Comparison of ENCODE assay signal across 8 cellular contexts in the genomic region with DNA sequence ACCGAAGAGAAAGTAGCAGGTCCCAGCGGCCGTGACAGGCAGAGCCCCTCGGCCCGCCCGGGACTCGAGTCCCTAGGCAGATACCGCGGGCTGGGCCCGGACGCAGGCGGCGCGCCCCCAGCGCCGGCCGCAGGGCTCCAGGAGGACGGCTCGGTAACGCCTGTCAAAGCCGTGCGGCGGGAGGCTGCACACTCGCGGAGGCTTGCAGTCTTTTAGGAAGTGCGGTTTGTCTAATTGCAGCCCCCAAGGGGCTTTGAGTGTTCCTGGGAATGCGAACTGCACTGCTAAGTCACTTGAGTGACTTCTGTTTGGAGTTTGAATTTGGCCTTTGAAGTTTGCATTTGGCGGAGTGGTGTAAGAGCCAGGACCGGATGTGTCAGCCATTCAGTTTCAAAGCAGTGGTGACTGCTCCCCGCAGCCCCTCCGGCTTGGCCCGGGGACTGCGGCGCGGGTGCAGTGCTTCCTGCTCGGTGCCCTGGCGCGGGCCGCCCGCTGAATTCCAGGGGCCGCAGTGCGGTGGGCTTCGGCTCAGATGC. TPM values are rescaled to one million over a fixed set of nuclear protein-coding genes. Genes with fewer than 3 reads are reported as not detected.
DNase-seq lines count a peak whose midpoint lies in the region; ATAC-seq and TF ChIP-seq lines count a peak whose summit lies in the region.

No MANE protein-coding gene starts in this region.

- H3K4me3 Mint-ChIP-seq in neural progenitor cell = peak overlapping the region; percentile 92
- H3K4me3 Mint-ChIP-seq in type B pancreatic cell = peak overlapping the region; percentile 89

- H3K27me3 Mint-ChIP-seq in neural progenitor cell (ENCODE audit: insufficient read depth, low read depth) = peaks cover 9% of the 10 kb centered on the region
- peaks cover 13% of the 10 kb centered on the region for H3K27me3 Mint-ChIP-seq in type B pancreatic cell

- H3K36me3 Mint-ChIP-seq in neural progenitor cell = peaks cover 9% of the 10 kb centered on the region
- H3K36me3 Mint-ChIP-seq in type B pancreatic cell = peaks cover 15% of the 10 kb centered on the region

- POLR2A ChIA-PET in Panc1 (lab: Charles Lee) = no interaction called here

- TF ChIP-seq CTCF in Panc1 (IDR thresholded peaks at IDR 0.05) (no peak), foreskin fibroblast (IDR thresholded peaks at IDR 0.05; ENCODE audit: low read depth, low read length) (no peak), neural progenitor cell (IDR thresholded peaks at IDR 0.05) (no peak), type B pancreatic cell (conservative IDR thresholded peaks at IDR 0.05) (peak; percentile 15)

- BruUV-seq in Panc1 (replicated peaks; lab: Mats Ljungman, UMichigan) = no TSS peak

- H3K4me3 ChIP-seq in Panc1 (ENCODE audit: low read depth in 2 of 2, low read length in 2 of 2) = peak overlapping the region; percentile 76 to 81
- peak overlapping the region; percentile 64 to 88 for H3K4me3 ChIP-seq in foreskin fibroblast (ENCODE audit: low read depth in 1 of 2, low read length in 2 of 2)
- peak overlapping the region; percentile 94 for H3K4me3 ChIP-seq in neural progenitor cell

- H3F3A ChIP-seq in neural progenitor cell (ENCODE audit: low read depth) = peaks cover 27% of the 10 kb centered on the region

- H3K27me3 ChIP-seq in Panc1 (ENCODE audit: control insufficient read depth, insufficient read depth, low read length) (no peaks in the 10 kb centered on the region; the same call in 1 of the 2 replicates), neural progenitor cell (peaks cover 38% of the 10 kb centered on the region)

- H3K27ac ChIP-seq in Panc1 (ENCODE audit: low read length) (peak overlapping the region; percentile 75), neural progenitor cell (no peak overlapping the region)

- peaks cover 54% of the 10 kb centered on the region for H3K79me2 ChIP-seq in neural progenitor cell (ENCODE audit: low read depth)

- peak overlapping the region; percentile 92 for H3K4me2 ChIP-seq in neural progenitor cell

- ATAC-seq in GM19025 (IDR thresholded peaks at IDR 0.05; ENCODE audit: low read depth, unreplicated experiment) (peak; percentile 33), HG03159 (IDR thresholded peaks at IDR 0.05; ENCODE audit: unreplicated experiment) (peak; percentile 35), Panc1 (peak; percentile 63)

- no peak overlapping the region for H3K9ac ChIP-seq in neural progenitor cell

- CTCF ChIA-PET in Panc1 (lab: Charles Lee) = no interaction called here

- H3K4me1 ChIP-seq in Panc1 (ENCODE audit: control insufficient read depth, insufficient read depth, low read length) (peaks cover 9% of the 10 kb centered on the region; the same call in 1 of the 2 replicates), neural progenitor cell (peaks cover 22% of the 10 kb centered on the region)

- H3K4me1 Mint-ChIP-seq in neural progenitor cell = peaks cover 19% of the 10 kb centered on the region
- H3K4me1 Mint-ChIP-seq in type B pancreatic cell (ENCODE audit: unreplicated experiment) = peaks cover 45% of the 10 kb centered on the region

- H2AFZ ChIP-seq in neural progenitor cell (replicated peaks) = peak overlapping the region; percentile 96

- H3K27ac Mint-ChIP-seq in neural progenitor cell (no peak overlapping the region), type B pancreatic cell (peak overlapping the region; percentile 82)

- H3K36me3 ChIP-seq in Panc1 (ENCODE audit: control insufficient read depth, insufficient read depth, low read length) (no peaks in the 10 kb centered on the region), neural progenitor cell (no peaks in the 10 kb centered on the region)

- in situ Hi-C loops in Panc1 (cut with HindIII; ENCODE audit: low pct_unique_long_range_greater_than_20kb, low sequenced_read_pairs) = no loop called here

- DNase-seq in CD1c-positive myeloid dendritic cell (ENCODE audit: extremely low spot score) = peak; percentile 71
- no peak for DNase-seq in Panc1 (ENCODE audit: low read depth, low spot score)
- peak; percentile 87 for DNase-seq in activated effector memory CD4-positive, alpha-beta T cell treated with anti-CD3 and anti-CD28 coated beads, Interleukin-2, amount 50 U/mL, for 16 hours
- DNase-seq in foreskin fibroblast = peak; percentile 41 to 70
- DNase-seq in neural progenitor cell (ENCODE audit: low spot score) = peak; percentile 75
- no peak for DNase-seq in type B pancreatic cell (ENCODE audit: extremely low spot score, unreplicated experiment)

- H4K20me1 ChIP-seq in neural progenitor cell (ENCODE audit: low read depth) = peaks cover 47% of the 10 kb centered on the region

- H3K9me3 ChIP-seq in Panc1 (ENCODE audit: control insufficient read depth, insufficient read depth, low read depth, low read length) = no peaks in the 10 kb centered on the region
- no peaks in the 10 kb centered on the region for H3K9me3 ChIP-seq in neural progenitor cell (ENCODE audit: low read depth)

- intact Hi-C loops in Panc1 (cut with micrococcal nuclease; ENCODE audit: unreplicated experiment) = loop anchor here (10.0 kb wide), 1 partner anchor 332 kb away; no protein-coding TSS in a partner anchor

- H3K9me3 Mint-ChIP-seq in neural progenitor cell = no peaks in the 10 kb centered on the region
- H3K9me3 Mint-ChIP-seq in type B pancreatic cell = no peaks in the 10 kb centered on the region

RNA-seq across cellular contexts. Expression of a gene that starts 1.3 kb away (rescaled TPM):
- 6.2 TPM for total RNA-seq in Panc1 (2021; ENCODE audit: unreplicated experiment)
- 1.2 TPM for polyA plus RNA-seq in Panc1 (2012; ENCODE audit: insufficient read length)
- 20.3 and 22.2 TPM in 2 replicates for total RNA-seq in neural progenitor cell (ENCODE audit: low replicate concordance)
- 40.9 and 48.4 TPM in 2 replicates for total RNA-seq in type B pancreatic cell (ENCODE audit: low replicate concordance)

Comparison
In these comparisons a context has a peak if more than half of its experiments do, and no peak if none do; other contexts are left out.
1. DNase-seq: peak in CD1c-positive myeloid dendritic cell (single experiment), activated effector memory CD4-positive, alpha-beta T cell treated with anti-CD3 and anti-CD28 coated beads, Interleukin-2, amount 50 U/mL, for 16 hours (single experiment), foreskin fibroblast (2 of 2) and neural progenitor cell (single experiment); none in Panc1 (single experiment) and type B pancreatic cell (single experiment).
2. Peak in every context shown above with its lines, with median percentiles within 50 percentile points of each other: ATAC-seq and H3K4me3 ChIP-seq.